In the genomic region with DNA sequence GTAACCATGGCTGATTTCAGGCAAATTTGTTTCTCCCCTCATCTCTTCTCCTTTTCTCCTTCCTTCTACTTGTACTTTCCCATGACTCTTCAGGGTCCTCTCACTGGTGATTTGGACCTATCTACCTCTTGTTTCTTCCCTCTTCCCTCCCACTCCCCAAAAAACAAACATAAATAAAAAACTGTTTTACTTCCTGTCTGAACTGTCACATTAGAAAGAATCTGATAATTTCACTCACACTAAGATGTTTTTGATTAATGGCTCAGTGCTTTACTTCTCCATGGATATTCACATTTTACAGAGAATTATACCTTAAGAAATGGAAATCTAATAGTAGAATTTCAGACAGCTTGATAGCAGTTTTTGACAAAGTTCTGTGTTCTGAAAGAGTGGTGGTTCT, we compare ENCODE assay signal across 11 cellular contexts.
"Had no signal": no experiment of that assay in that cellular context is flagged by ENCODE, and none has a peak within 500 bp of the region (broad histone marks: within the 10 kb centered on the region; RNA-seq: fewer than 3 reads in every experiment).

No MANE protein-coding gene starts in this region.

- H3K4me3 Mint-ChIP-seq: activated CD4-positive, alpha-beta memory T cell treated with anti-CD3 and anti-CD28 coated beads, Interleukin-2, amount 10 ng/mL, durations not matched to agents 7 days and 5 days; stimulated activated naive B cell treated with anti-CD40 and anti-IgM and Interleukin-4, amounts not matched to agents 10 μg/mL and 1 μg/mL and 100 μg/mL, for 72 hours had no signal

- ATAC-seq: gastroesophageal sphincter; sciatic nerve; SK-N-SH treated with all-trans-retinoic acid at 6 μM for 48 hours; stimulated activated naive B cell treated with anti-CD40 and anti-IgM and Interleukin-4, amounts not matched to agents 10 μg/mL and 1 μg/mL and 100 μg/mL, for 72 hours had no signal

- H3K4me1 ChIP-seq: gastroesophageal sphincter, transverse colon had no signal

- H3K27me3 Mint-ChIP-seq: activated CD4-positive, alpha-beta memory T cell treated with anti-CD3 and anti-CD28 coated beads, Interleukin-2, amount 10 ng/mL, durations not matched to agents 7 days and 5 days had no signal

- H3K27ac Mint-ChIP-seq: activated CD4-positive, alpha-beta memory T cell treated with anti-CD3 and anti-CD28 coated beads, Interleukin-2, amount 10 ng/mL, durations not matched to agents 7 days and 5 days; stimulated activated naive B cell treated with anti-CD40 and anti-IgM and Interleukin-4, amounts not matched to agents 10 μg/mL and 1 μg/mL and 100 μg/mL, for 72 hours had no signal

- H3K36me3 ChIP-seq: gastroesophageal sphincter, transverse colon had no signal

- FAIRE-seq: kidney had no signal

- H3K27me3 ChIP-seq: gastroesophageal sphincter, transverse colon had no signal

- H3K27ac ChIP-seq: gastroesophageal sphincter, transverse colon had no signal

- H3K9me3 Mint-ChIP-seq: activated CD4-positive, alpha-beta memory T cell treated with anti-CD3 and anti-CD28 coated beads, Interleukin-2, amount 10 ng/mL, durations not matched to agents 7 days and 5 days had no signal

- H3K9me3 ChIP-seq: gastroesophageal sphincter, transverse colon had no signal

- DNase-seq: activated CD4-positive, alpha-beta memory T cell treated with anti-CD3 and anti-CD28 coated beads, Interleukin-2, amount 10 ng/mL, durations not matched to agents 7 days and 5 days; activated CD4-positive, alpha-beta T cell treated with anti-CD3 and anti-CD28 coated beads for 1 hour; cortex of kidney; kidney; Right ventricle myocardium superior; stimulated activated CD4-positive, alpha-beta T cell treated with anti-CD3 and anti-CD28 coated beads, Interleukin-2, amount 100 ng/mL, for 24 hours; stimulated activated naive B cell treated with anti-CD40 and anti-IgM and Interleukin-4, amounts not matched to agents 10 μg/mL and 1 μg/mL and 100 μg/mL, for 72 hours; transverse colon had no signal

- H3K4me3 ChIP-seq: gastroesophageal sphincter, transverse colon had no signal
